Comparison of ENCODE assay signal across 9 cellular contexts in genomic region chr13:94711561-94712286, GRCh38. TPM values are rescaled to one million over a fixed set of nuclear protein-coding genes. Genes with fewer than 3 reads are reported as not detected.
DNase-seq lines count a peak whose midpoint lies in the region; ATAC-seq and TF ChIP-seq lines count a peak whose summit lies in the region.
"Had no signal": no experiment of that assay in that cellular context is flagged by ENCODE, and none has a peak within 500 bp of the region (broad histone marks: within the 10 kb centered on the region; RNA-seq: fewer than 3 reads in every experiment).

No MANE protein-coding gene starts in this region.

- H3K27ac ChIP-seq in Panc1 (ENCODE audit: low read length) (no peak overlapping the region), skeletal muscle tissue (ENCODE audit: low read depth, low read length) (no peak overlapping the region)

- CTCF ChIA-PET in Panc1 (lab: Charles Lee): interaction anchor here (0.5 kb wide), 1 partner anchor 88 kb away, joined by 3 read pairs; no protein-coding TSS in a partner anchor

- H3K4me1 ChIP-seq in ES-I3 (ENCODE audit: insufficient read depth, low read length) (peaks cover 13% of the 10 kb centered on the region), Panc1 (ENCODE audit: control insufficient read depth, insufficient read depth, low read length) (peaks cover 8% of the 10 kb centered on the region; the same call in 1 of the 2 replicates), skeletal muscle tissue (ENCODE audit: control insufficient read depth in 3 of 3, insufficient read depth in 3 of 3, low read length in 3 of 3) (peaks cover 16 to 20% (median 18%) of the 10 kb centered on the region in 3 donors)

- BruUV-seq in Panc1 (replicated peaks; lab: Mats Ljungman, UMichigan): no TSS peak

- intact Hi-C loops in Panc1 (cut with micrococcal nuclease; ENCODE audit: unreplicated experiment): no loop called here

- H3K36me3 ChIP-seq in ES-I3 (ENCODE audit: insufficient read depth, low read length) (no peaks in the 10 kb centered on the region), Panc1 (ENCODE audit: control insufficient read depth, insufficient read depth, low read length) (no peaks in the 10 kb centered on the region), skeletal muscle tissue (ENCODE audit: control insufficient read depth in 3 of 3, insufficient read depth in 3 of 3, low read length in 3 of 3) (no peaks in the 10 kb centered on the region)

- POLR2A ChIA-PET in Panc1 (lab: Charles Lee): no interaction called here

- DNase-seq in Panc1 (ENCODE audit: low read depth, low spot score) (no peak), fibroblast of gingiva (ENCODE audit: low read depth) (peak; percentile 24), pons (ENCODE audit: low spot score) (no peak), NCI-H446 (lab: John Stamatoyannopoulos, UW) (no peak), iPS-NIHi11 (ENCODE audit: low spot score) (no peak)

- ATAC-seq in GM21529 (IDR thresholded peaks at IDR 0.05; ENCODE audit: unreplicated experiment) (peak; percentile 24), Panc1 (peak; percentile 19)

- in situ Hi-C loops in Panc1 (cut with HindIII; ENCODE audit: low pct_unique_long_range_greater_than_20kb, low sequenced_read_pairs): no loop called here

- H3K9me3 ChIP-seq in ES-I3 (ENCODE audit: control insufficient read depth, insufficient read depth, low read length): no peaks in the 10 kb centered on the region
- H3K9me3 ChIP-seq in Panc1 (ENCODE audit: control insufficient read depth, insufficient read depth, low read depth, low read length): no peaks in the 10 kb centered on the region
- H3K9me3 ChIP-seq in skeletal muscle tissue (ENCODE audit: control insufficient read depth in 3 of 3, low read length in 3 of 3): no peaks in the 10 kb centered on the region

- H3K27me3 ChIP-seq in Panc1 (ENCODE audit: control insufficient read depth, insufficient read depth, low read length) (peaks cover 2% of the 10 kb centered on the region; the same call in 1 of the 2 replicates), skeletal muscle tissue (ENCODE audit: control insufficient read depth in 3 of 3, insufficient read depth in 3 of 3, low read length in 3 of 3) (peaks cover 63 to 81% (median 72%) of the 10 kb centered on the region in 3 donors)

- H3K4me3 ChIP-seq in Panc1 (ENCODE audit: low read depth in 2 of 2, low read length in 2 of 2) (peak overlapping the region; percentile 48 to 69), skeletal muscle tissue (ENCODE audit: low read length in 3 of 3) (peak overlapping the region in 2 of 3 donors; percentile 20 to 41)

- TF ChIP-seq CTCF in Panc1 (IDR thresholded peaks at IDR 0.05): no peak; the same call in 1 of the 2 replicates

- H3K9ac ChIP-seq in ES-I3 (ENCODE audit: low read depth, low read length) (peak overlapping the region; percentile 73), skeletal muscle tissue (ENCODE audit: low read depth in 1 of 3, low read length in 3 of 3) (no peak overlapping the region)

RNA-seq across cellular contexts. Expression of gene SOX21, which starts 0.6 kb away (rescaled TPM):
- 3.5 TPM for total RNA-seq in Panc1 (2021; ENCODE audit: unreplicated experiment)
- polyA plus RNA-seq in Panc1 (2012; ENCODE audit: insufficient read length): 3.2 TPM
- total RNA-seq in skeletal muscle tissue: not detected
- total RNA-seq: glomerular endothelial cell had no signal
